ENCODE assay signal across 25 cellular contexts in genomic region chr10:69419096-69419760, GRCh38. TPM values are rescaled to one million over a fixed set of nuclear protein-coding genes. Genes with fewer than 3 reads are reported as not detected.
"Had no signal": no experiment of that assay in that cellular context is flagged by ENCODE, and none has a peak within 500 bp of the region (broad histone marks: within the 10 kb centered on the region; RNA-seq: fewer than 3 reads in every experiment).

No MANE protein-coding gene starts in this region.

- H3K36me3 Mint-ChIP-seq: activated naive CD4-positive, alpha-beta T cell treated with anti-CD3 and anti-CD28 coated beads, Interleukin-2, amount 50 U/mL, for 72 hours; natural killer cell; stimulated activated memory B cell treated with anti-CD40 and anti-IgM and Interleukin-4, amounts not matched to agents 10 μg/mL and 1 μg/mL and 100 μg/mL, for 72 hours had no signal

- ATAC-seq: activated CD4-positive, CD25-positive, alpha-beta regulatory T cell treated with anti-CD3 and anti-CD28 coated beads, Interleukin-2, amount 50 U/mL, for 24 hours; activated CD8-positive, alpha-beta T cell treated with anti-CD3 and anti-CD28 coated beads for 36 hours; activated naive CD4-positive, alpha-beta T cell treated with anti-CD3 and anti-CD28 coated beads, Interleukin-2, amount 50 U/mL, for 72 hours; esophagus mucosa; heart left ventricle; left cardiac atrium; natural killer cell; psoas muscle; right cardiac atrium; SK-N-SH treated with all-trans-retinoic acid at 6 μM for 48 hours; stimulated activated memory B cell treated with anti-CD40 and anti-IgM and Interleukin-4, amounts not matched to agents 10 μg/mL and 1 μg/mL and 100 μg/mL, for 72 hours had no signal

- DNase-seq: activated CD4-positive, alpha-beta T cell treated with anti-CD3 and anti-CD28 coated beads, Interleukin-2, amount 10 ng/mL, durations not matched to agents 7 days and 5 days; activated CD8-positive, alpha-beta T cell treated with anti-CD3 and anti-CD28 coated beads for 36 hours; activated gamma-delta T cell; central memory CD4-positive, alpha-beta T cell; effector memory CD4-positive, alpha-beta T cell; heart left ventricle; islet precursor cell; mesendoderm; natural killer cell; ovary had no signal

- H3K9me3 Mint-ChIP-seq: activated CD4-positive, alpha-beta T cell treated with anti-CD3 and anti-CD28 coated beads, Interleukin-2, amount 10 ng/mL, durations not matched to agents 7 days and 5 days; activated CD8-positive, alpha-beta T cell treated with anti-CD3 and anti-CD28 coated beads for 36 hours; activated T-helper 1 cell treated with anti-CD3 and anti-CD28 coated beads, Interleukin-12 subunit alpha, Interleukin-12 subunit beta, Interleukin-2, Interleukin-4 antibody, amounts not matched to agents 30 ng/mL and 10 ng/mL and 1 ng/mL, durations not matched to agents 14 hours and 24 hours and 36 hours; natural killer cell; T-helper 2 cell treated with Interferon-gamma antibody and Interleukin-4, amounts not matched to agents 5 μg/mL and 100 μg/mL, for 36 hours had no signal

- H3K27ac Mint-ChIP-seq: activated CD4-positive, alpha-beta T cell treated with anti-CD3 and anti-CD28 coated beads, Interleukin-2, amount 10 ng/mL, durations not matched to agents 7 days and 5 days; activated CD8-positive, alpha-beta T cell treated with anti-CD3 and anti-CD28 coated beads for 36 hours; activated T-helper 1 cell treated with anti-CD3 and anti-CD28 coated beads, Interleukin-12 subunit alpha, Interleukin-12 subunit beta, Interleukin-2, Interleukin-4 antibody, amounts not matched to agents 30 ng/mL and 10 ng/mL and 1 ng/mL, durations not matched to agents 14 hours and 24 hours and 36 hours; natural killer cell; stimulated activated memory B cell treated with anti-CD40 and anti-IgM and Interleukin-4, amounts not matched to agents 10 μg/mL and 1 μg/mL and 100 μg/mL, for 72 hours; T-helper 2 cell treated with Interferon-gamma antibody and Interleukin-4, amounts not matched to agents 5 μg/mL and 100 μg/mL, for 36 hours had no signal

- H3K27me3 Mint-ChIP-seq: activated CD4-positive, alpha-beta T cell treated with anti-CD3 and anti-CD28 coated beads, Interleukin-2, amount 10 ng/mL, durations not matched to agents 7 days and 5 days had no signal

- H3K9me3 ChIP-seq: heart left ventricle, ovary, psoas muscle, thoracic aorta had no signal

- H3K27me3 ChIP-seq: heart left ventricle, ovary had no signal

- H3K4me3 Mint-ChIP-seq: activated CD4-positive, alpha-beta T cell treated with anti-CD3 and anti-CD28 coated beads, Interleukin-2, amount 10 ng/mL, durations not matched to agents 7 days and 5 days; activated CD8-positive, alpha-beta T cell treated with anti-CD3 and anti-CD28 coated beads for 36 hours; activated T-helper 1 cell treated with anti-CD3 and anti-CD28 coated beads, Interleukin-12 subunit alpha, Interleukin-12 subunit beta, Interleukin-2, Interleukin-4 antibody, amounts not matched to agents 30 ng/mL and 10 ng/mL and 1 ng/mL, durations not matched to agents 14 hours and 24 hours and 36 hours; natural killer cell; stimulated activated memory B cell treated with anti-CD40 and anti-IgM and Interleukin-4, amounts not matched to agents 10 μg/mL and 1 μg/mL and 100 μg/mL, for 72 hours; T-helper 2 cell treated with Interferon-gamma antibody and Interleukin-4, amounts not matched to agents 5 μg/mL and 100 μg/mL, for 36 hours had no signal

- H3K36me3 ChIP-seq: heart left ventricle, ovary, thoracic aorta had no signal

- FAIRE-seq: astrocyte, endothelial cell of umbilical vein had no signal

- H3K4me3 ChIP-seq: heart left ventricle, ovary, psoas muscle, thoracic aorta had no signal

- H3K27ac ChIP-seq: ovary, psoas muscle, thoracic aorta, VCaP had no signal

RNA-seq across cellular contexts. Expression of gene TACR2, which starts 2.5 kb away (rescaled TPM):
- total RNA-seq: activated CD4-positive, alpha-beta T cell treated with anti-CD3 and anti-CD28 coated beads, Interleukin-2, amount 10 ng/mL, durations not matched to agents 7 days and 5 days; activated CD8-positive, alpha-beta T cell treated with anti-CD3 and anti-CD28 coated beads for 36 hours; activated T-helper 1 cell treated with anti-CD3 and anti-CD28 coated beads, Interleukin-12 subunit alpha, Interleukin-12 subunit beta, Interleukin-2, Interleukin-4 antibody, amounts not matched to agents 30 ng/mL and 10 ng/mL and 1 ng/mL, durations not matched to agents 14 hours and 24 hours and 36 hours; astrocyte; endothelial cell of umbilical vein; natural killer cell; skeletal muscle tissue had no signal
